Comparison of ENCODE assay signal across 27 cellular contexts in genomic region chr13:101792189-101792588, GRCh38.
"Had no signal": no experiment of that assay in that cellular context is flagged by ENCODE, and none has a peak within 500 bp of the region (broad histone marks: within the 10 kb centered on the region; RNA-seq: fewer than 3 reads in every experiment).

No MANE protein-coding gene starts in this region.

- H3K27ac ChIP-seq: colonic mucosa, coronary artery, dorsolateral prefrontal cortex, epithelial cell of prostate, esophagus muscularis mucosa, esophagus squamous epithelium, foreskin keratinocyte, gastrocnemius medialis, gastroesophageal sphincter, heart left ventricle, heart right ventricle had no signal

- FAIRE-seq: colon, endometrium, endothelial cell of umbilical vein, frontal cortex had no signal

- H3K27me3 ChIP-seq: colonic mucosa, esophagus muscularis mucosa, esophagus squamous epithelium, foreskin keratinocyte, gastrocnemius medialis, heart left ventricle, heart right ventricle had no signal

- DNase-seq: colonic mucosa; cortex of kidney; dermis blood vessel endothelial cell; dorsolateral prefrontal cortex; effector CD4-positive, alpha-beta T cell; effector CD8-positive, alpha-beta T cell; effector memory CD4-positive, alpha-beta T cell; effector memory CD8-positive, alpha-beta T cell; endodermal cell; erythroblast; esophagus squamous epithelium; foreskin fibroblast; foreskin keratinocyte; foreskin melanocyte; gastrocnemius medialis; glutamatergic neuron; head of caudate nucleus; heart left ventricle; heart right ventricle had no signal

- H3K4me3 ChIP-seq: colonic mucosa, coronary artery, dorsolateral prefrontal cortex, esophagus muscularis mucosa, esophagus squamous epithelium, gastrocnemius medialis, gastroesophageal sphincter, heart left ventricle, heart right ventricle had no signal

- H3K36me3 ChIP-seq: colonic mucosa, esophagus muscularis mucosa, esophagus squamous epithelium, gastrocnemius medialis, gastroesophageal sphincter, heart left ventricle, heart right ventricle had no signal

- H3K9me3 ChIP-seq: colonic mucosa, esophagus muscularis mucosa, esophagus squamous epithelium, gastrocnemius medialis, gastroesophageal sphincter, heart left ventricle, heart right ventricle had no signal
